Comparison of ENCODE assay signal across 26 cellular contexts in the genomic region with DNA sequence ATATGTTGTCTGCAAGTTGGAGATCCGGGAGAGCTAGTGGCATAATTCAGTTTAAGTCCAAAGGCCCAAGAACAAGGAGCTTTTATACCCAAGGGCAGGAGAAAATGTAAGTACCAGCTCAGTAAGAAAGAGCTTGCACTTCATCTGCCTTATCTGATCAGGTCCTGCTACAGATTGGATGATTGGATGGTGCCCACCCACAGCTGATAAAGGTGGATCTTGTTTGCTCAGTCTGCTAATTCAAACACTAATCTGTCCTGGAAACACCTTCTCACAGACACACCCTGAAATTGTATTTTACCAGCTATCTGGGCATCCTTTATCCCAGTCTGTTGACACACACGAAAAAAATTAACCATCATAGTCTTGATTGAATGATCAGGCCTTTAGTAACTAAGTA.
"Had no signal": no experiment of that assay in that cellular context is flagged by ENCODE, and none has a peak within 500 bp of the region (broad histone marks: within the 10 kb centered on the region; RNA-seq: fewer than 3 reads in every experiment).

No MANE protein-coding gene starts in this region.

- H3K27ac Mint-ChIP-seq: immature natural killer cell; naive thymus-derived CD4-positive, alpha-beta T cell; natural killer cell treated with Interleukin-12 subunit alpha and Interleukin-12 subunit beta and Interleukin-15 and Interleukin-18, amount 100 ng/mL, for 72 hours; stimulated activated effector memory CD8-positive, alpha-beta T cell treated with anti-CD3 and anti-CD28 coated beads, Interleukin-12 subunit alpha, Interleukin-12 subunit beta, amount 100 ng/mL, for 72 hours; stimulated activated naive CD8-positive, alpha-beta T cell treated with anti-CD3 and anti-CD28 coated beads, Interleukin-15, Interleukin-2, amounts not matched to agents 100 ng/mL and 50 ng/mL, for 24 hours had no signal

- H3K4me1 Mint-ChIP-seq: immature natural killer cell; naive thymus-derived CD4-positive, alpha-beta T cell; stimulated activated effector memory CD8-positive, alpha-beta T cell treated with anti-CD3 and anti-CD28 coated beads, Interleukin-12 subunit alpha, Interleukin-12 subunit beta, amount 100 ng/mL, for 72 hours had no signal

- H3K27me3 ChIP-seq: pancreas, spleen, suprapubic skin, tibial artery, upper lobe of right lung had no signal

- H3K27me3 Mint-ChIP-seq: natural killer cell treated with Interleukin-12 subunit alpha and Interleukin-12 subunit beta and Interleukin-15 and Interleukin-18, amount 100 ng/mL, for 72 hours; stimulated activated naive CD8-positive, alpha-beta T cell treated with anti-CD3 and anti-CD28 coated beads, Interleukin-15, Interleukin-2, amounts not matched to agents 100 ng/mL and 50 ng/mL, for 24 hours had no signal

- H3K9me3 ChIP-seq: left ventricle myocardium inferior, mucosa of descending colon, pancreas, prostate gland, spleen, suprapubic skin, thoracic aorta, tibial artery, upper lobe of right lung had no signal

- H3K4me3 ChIP-seq: left ventricle myocardium inferior, lung, mucosa of descending colon, pancreas, prostate gland, skin epidermis, spleen, suprapubic skin, thoracic aorta, tibial artery, upper lobe of right lung had no signal

- H3K36me3 ChIP-seq: left ventricle myocardium inferior, pancreas, prostate gland, spleen, suprapubic skin, thoracic aorta, tibial artery, upper lobe of right lung had no signal

- H3K4me1 ChIP-seq: left ventricle myocardium inferior, prostate gland, spleen, suprapubic skin, tibial artery, upper lobe of right lung had no signal

- H3K4me3 Mint-ChIP-seq: immature natural killer cell; naive thymus-derived CD4-positive, alpha-beta T cell; natural killer cell treated with Interleukin-12 subunit alpha and Interleukin-12 subunit beta and Interleukin-15 and Interleukin-18, amount 100 ng/mL, for 72 hours; stimulated activated effector memory CD8-positive, alpha-beta T cell treated with anti-CD3 and anti-CD28 coated beads, Interleukin-12 subunit alpha, Interleukin-12 subunit beta, amount 100 ng/mL, for 72 hours; stimulated activated naive CD8-positive, alpha-beta T cell treated with anti-CD3 and anti-CD28 coated beads, Interleukin-15, Interleukin-2, amounts not matched to agents 100 ng/mL and 50 ng/mL, for 24 hours had no signal

- H3K9me3 Mint-ChIP-seq: natural killer cell treated with Interleukin-12 subunit alpha and Interleukin-12 subunit beta and Interleukin-15 and Interleukin-18, amount 100 ng/mL, for 72 hours; stimulated activated effector memory CD8-positive, alpha-beta T cell treated with anti-CD3 and anti-CD28 coated beads, Interleukin-12 subunit alpha, Interleukin-12 subunit beta, amount 100 ng/mL, for 72 hours; stimulated activated naive CD8-positive, alpha-beta T cell treated with anti-CD3 and anti-CD28 coated beads, Interleukin-15, Interleukin-2, amounts not matched to agents 100 ng/mL and 50 ng/mL, for 24 hours had no signal

- H3K27ac ChIP-seq: left ventricle myocardium inferior, pancreas, prostate gland, skin epidermis, spleen, suprapubic skin, thoracic aorta, tibial artery, upper lobe of right lung had no signal

- H3K36me3 Mint-ChIP-seq: immature natural killer cell; naive thymus-derived CD4-positive, alpha-beta T cell; natural killer cell treated with Interleukin-12 subunit alpha and Interleukin-12 subunit beta and Interleukin-15 and Interleukin-18, amount 100 ng/mL, for 72 hours; stimulated activated effector memory CD8-positive, alpha-beta T cell treated with anti-CD3 and anti-CD28 coated beads, Interleukin-12 subunit alpha, Interleukin-12 subunit beta, amount 100 ng/mL, for 72 hours had no signal

- DNase-seq: hypothalamus; immature natural killer cell; kidney; left ventricle myocardium inferior; midbrain; mucosa of descending colon; naive thymus-derived CD4-positive, alpha-beta T cell; nucleus accumbens; pancreas; posterior cingulate gyrus; retina; right cardiac atrium; spleen; stimulated activated CD4-positive, alpha-beta T cell treated with anti-CD3 and anti-CD28 coated beads, Interleukin-4, amount 100 ng/mL, for 24 hours; stimulated activated naive CD4-positive, alpha-beta T cell; tibial artery; trophoblast cell; upper lobe of right lung had no signal
